ENCODE assay signal across 25 cellular contexts in the genomic region with DNA sequence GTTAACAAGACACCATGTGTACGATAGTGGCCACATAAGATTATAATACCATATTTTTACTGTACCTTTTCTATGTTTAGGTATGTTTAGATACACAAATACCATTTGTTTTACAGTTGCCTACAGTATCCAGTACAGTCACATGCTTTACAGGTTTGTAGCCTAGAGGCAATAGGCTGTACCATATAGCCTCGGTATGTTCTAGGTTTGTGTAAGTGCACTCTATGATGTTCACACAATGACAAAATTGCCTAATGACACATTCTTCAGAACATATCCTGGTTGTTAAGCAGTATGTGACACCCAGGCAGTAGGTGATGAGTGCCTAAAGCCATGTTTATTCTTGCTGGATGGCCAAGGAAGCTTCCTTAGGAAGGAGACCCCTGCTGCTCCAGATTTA.
"Had no signal": no experiment of that assay in that cellular context is flagged by ENCODE, and none has a peak within 500 bp of the region (broad histone marks: within the 10 kb centered on the region; RNA-seq: fewer than 3 reads in every experiment).

No MANE protein-coding gene starts in this region.

- H3K27ac ChIP-seq: stomach, suprapubic skin, testis, thoracic aorta, thyroid gland, tibial artery, tibial nerve, upper lobe of left lung, upper lobe of right lung, uterus, vagina had no signal

- H3K9me3 ChIP-seq: stomach, suprapubic skin, testis, thoracic aorta, thyroid gland, tibial artery, tibial nerve, upper lobe of left lung, upper lobe of right lung, uterus, vagina had no signal

- H3K27me3 ChIP-seq: stomach, suprapubic skin, testis, thyroid gland, tibial artery, tibial nerve, upper lobe of left lung, upper lobe of right lung, uterus, vagina had no signal

- H3K36me3 ChIP-seq: stomach, suprapubic skin, thoracic aorta, thyroid gland, tibial artery, tibial nerve, upper lobe of left lung, upper lobe of right lung, uterus, vagina had no signal

- H3K4me3 ChIP-seq: stomach, suprapubic skin, testis, thoracic aorta, thyroid gland, tibial artery, tibial nerve, upper lobe of left lung, upper lobe of right lung, uterus, vagina had no signal

- ATAC-seq: stimulated activated effector memory CD8-positive, alpha-beta T cell treated with anti-CD3 and anti-CD28 coated beads, Interleukin-12 subunit alpha, Interleukin-12 subunit beta, amount 100 ng/mL, for 72 hours; stimulated activated memory B cell treated with anti-CD40 and anti-IgM and Interleukin-4, amounts not matched to agents 10 μg/mL and 1 μg/mL and 100 μg/mL, for 72 hours; stimulated activated naive B cell treated with anti-CD40 and anti-IgM and Interleukin-4, amounts not matched to agents 10 μg/mL and 1 μg/mL and 100 μg/mL, for 72 hours; stimulated activated naive CD8-positive, alpha-beta T cell treated with anti-CD3 and anti-CD28 coated beads, Interleukin-15, amount 100 ng/mL, for 72 hours; stimulated activated naive CD8-positive, alpha-beta T cell treated with anti-CD3 and anti-CD28 coated beads, Interleukin-15, Interleukin-2, amounts not matched to agents 100 U/mL and 50 U/mL, for 24 hours; upper lobe of right lung had no signal

- H3K4me1 ChIP-seq: suprapubic skin, testis, thyroid gland, upper lobe of left lung, upper lobe of right lung, vagina had no signal

- DNase-seq: stimulated activated CD4-positive, alpha-beta T cell treated with anti-CD3 and anti-CD28 coated beads, Interleukin-2, amount 100 ng/mL, for 24 hours; stimulated activated CD4-positive, alpha-beta T cell treated with anti-CD3 and anti-CD28 coated beads, Interleukin-2, amount 100 ng/mL, for 48 hours; stimulated activated CD4-positive, alpha-beta T cell treated with anti-CD3 and anti-CD28 coated beads, Interleukin-4, amount 100 ng/mL, for 1 hour; stimulated activated CD4-positive, alpha-beta T cell treated with anti-CD3 and anti-CD28 coated beads, Interleukin-4, amount 100 ng/mL, for 24 hours; stimulated activated CD4-positive, alpha-beta T cell treated with anti-CD3 and anti-CD28 coated beads, Interleukin-4, amount 100 ng/mL, for 4 hours; stimulated activated CD8-positive, alpha-beta memory T cell treated with anti-CD3 and anti-CD28 coated beads, Interleukin-4, amount 100 ng/mL, for 48 hours; stimulated activated naive B cell treated with anti-CD40 and anti-IgM and Interleukin-4, amounts not matched to agents 10 μg/mL and 1 μg/mL and 100 μg/mL, for 72 hours; stimulated activated naive CD4-positive, alpha-beta T cell; stimulated activated naive CD4-positive, alpha-beta T cell treated with Interleukin-2 at 50 U/mL for 16 hours; stimulated activated naive CD8-positive, alpha-beta T cell treated with anti-CD3 and anti-CD28 coated beads, Interleukin-15, amount 100 ng/mL, for 72 hours; stimulated activated naive CD8-positive, alpha-beta T cell treated with anti-CD3 and anti-CD28 coated beads, Interleukin-15, Interleukin-2, amounts not matched to agents 100 U/mL and 50 U/mL, for 24 hours; stomach; substantia nigra; testis; thyroid gland; tibial artery; upper lobe of left lung; upper lobe of right lung; uterus had no signal
